Comparison of ENCODE assay signal across 8 cellular contexts in the genomic region with DNA sequence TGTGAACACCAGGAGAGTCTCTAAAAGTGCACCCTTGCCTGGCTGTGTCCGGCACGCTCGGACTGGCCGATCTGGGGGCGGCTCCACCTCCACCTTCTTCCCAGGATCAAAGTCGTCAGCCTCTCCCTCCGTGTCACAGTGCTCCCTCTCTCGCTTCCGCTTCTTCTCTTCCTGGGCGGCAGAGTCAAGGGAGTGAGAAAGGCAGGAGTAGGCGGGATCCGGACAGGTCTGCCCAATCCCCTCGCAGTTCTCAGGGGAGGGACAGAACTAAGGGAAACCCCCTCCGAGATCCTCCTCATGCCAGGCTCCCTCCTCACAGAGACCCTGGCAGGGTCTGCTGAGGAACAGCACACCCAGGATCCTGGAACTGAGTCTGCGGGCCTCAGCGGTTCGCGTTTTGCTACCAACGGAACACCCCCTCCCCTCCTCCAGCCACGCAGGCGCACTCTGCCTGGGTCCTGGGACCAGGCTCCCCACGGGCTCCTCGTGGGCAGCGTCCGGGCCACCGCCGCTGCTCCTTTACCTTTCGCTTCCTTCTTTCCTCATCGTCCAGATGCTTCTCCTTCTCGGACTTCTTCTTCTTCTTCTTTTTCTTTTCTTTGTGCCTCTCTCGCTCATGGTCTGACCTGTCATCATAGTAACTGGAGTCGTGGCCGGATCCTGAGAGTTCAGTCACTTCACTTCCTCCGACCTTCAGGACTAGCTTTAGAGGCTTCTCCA. TPM values are rescaled to one million over a fixed set of nuclear protein-coding genes. Genes with fewer than 3 reads are reported as not detected.
A peak's percentile ranks its signal among the peaks of the same experiment; 100 is the strongest.
DNase-seq lines count a peak whose midpoint lies in the region; ATAC-seq, FAIRE-seq and TF ChIP-seq lines count a peak whose summit lies in the region.

No MANE protein-coding gene starts in this region.

- H2BK15ac ChIP-seq in IMR-90 (ENCODE audit: low read depth, low read length) = no peak overlapping the region

- no peaks in the 10 kb centered on the region; the same call in 1 of the 2 replicates for H3K9me1 ChIP-seq in IMR-90 (ENCODE audit: insufficient read depth, low read length)

- no peak overlapping the region for H3K56ac ChIP-seq in IMR-90 (ENCODE audit: extremely low read depth, insufficient read depth, low read length)

- H3K4me1 Mint-ChIP-seq in activated T-helper 2 cell treated with anti-CD3 and anti-CD28 coated beads, Interferon-gamma antibody, Interleukin-2, Interleukin-4, amounts not matched to agents 10 μg/mL and 5 μg/mL and 100 μg/mL, durations not matched to agents 14 hours and 24 hours and 36 hours (ENCODE audit: low read depth) = peaks cover 27% of the 10 kb centered on the region

- DNase-seq in AG04449 (ENCODE audit: low read depth, low spot score) = no peak
- DNase-seq in IMR-90 = no peak
- no peak for DNase-seq in activated T-helper 2 cell treated with anti-CD3 and anti-CD28 coated beads, Interferon-gamma antibody, Interleukin-2, Interleukin-4, amounts not matched to agents 10 μg/mL and 5 μg/mL and 100 μg/mL, durations not matched to agents 14 hours and 24 hours and 36 hours (ENCODE audit: low spot score)
- peak; percentile 16 to 53 for DNase-seq in left colon
- DNase-seq in transverse colon = peak; percentile 31
- no peak for DNase-seq in GM19239 (ENCODE audit: insufficient read length, low spot score)
- no peak for DNase-seq in nucleus accumbens (lab: John Stamatoyannopoulos, UW)

- 0 out of 2 replicates have a peak overlapping the region, but pooled peaks have one; percentile 96 for H3K14ac ChIP-seq in IMR-90 (replicated peaks; ENCODE audit: low read depth, low read length)

- WGBS in IMR-90 (ENCODE audit: extremely low coverage in 2 of 2, insufficient read length in 1 of 2), 2 experiments = 82% methylated on average over 11 of the region's 34 CpGs; no CpG with 5 or more reads in 1 of the 2 experiments
- 67 to 76% methylated on average over 11 to 34 of the region's 34 CpGs for WGBS in transverse colon (ENCODE audit: low coverage in 1 of 2), 2 donors

- peaks cover 43% of the 10 kb centered on the region for H3K36me3 ChIP-seq in IMR-90 (ENCODE audit: control insufficient read depth, insufficient read depth, low read length)
- H3K36me3 ChIP-seq in transverse colon = peaks cover 0 to 33% (median 13%) of the 10 kb centered on the region in 4 donors

- no peak for ATAC-seq in IMR-90 (ENCODE audit: low read depth)
- peak; percentile 58 for ATAC-seq in left colon
- ATAC-seq in GM21528 (IDR thresholded peaks at IDR 0.05; ENCODE audit: low FRiP score, unreplicated experiment) = no peak

- H3K9ac ChIP-seq in IMR-90 (ENCODE audit: low read depth, low read length) = peak overlapping the region; percentile 98

- H3K27me3 ChIP-seq in IMR-90 (ENCODE audit: control insufficient read depth, insufficient read depth, low read length) (no peaks in the 10 kb centered on the region), transverse colon (no peaks in the 10 kb centered on the region)

- TF ChIP-seq CTCF in AG04449 (IDR thresholded peaks at IDR 0.05; ENCODE audit: insufficient read depth, low read length, missing control alignments) (no peak), IMR-90 (conservative IDR thresholded peaks at IDR 0.05; ENCODE audit: low read depth, low read length) (no peak), transverse colon (IDR thresholded peaks at IDR 0.05) (no peak)

- H3K79me1 ChIP-seq in IMR-90 (ENCODE audit: low read depth in 1 of 2, low read length in 2 of 2) = peaks cover 34 to 58% of the 10 kb centered on the region in 2 experiments

- no peaks in the 10 kb centered on the region for H3K27me3 Mint-ChIP-seq in activated T-helper 2 cell treated with anti-CD3 and anti-CD28 coated beads, Interferon-gamma antibody, Interleukin-2, Interleukin-4, amounts not matched to agents 10 μg/mL and 5 μg/mL and 100 μg/mL, durations not matched to agents 14 hours and 24 hours and 36 hours (ENCODE audit: low read depth)

- dilution Hi-C loops in IMR-90 (cut with HindIII; ENCODE audit: low sequenced_read_pairs, unreplicated experiment) = no loop called here

- H3K18ac ChIP-seq in IMR-90 (ENCODE audit: low read depth, low read length) = no peak overlapping the region

- no peaks in the 10 kb centered on the region for H3K9me3 ChIP-seq in IMR-90 (ENCODE audit: control insufficient read depth, insufficient read depth, low read length)
- H3K9me3 ChIP-seq in transverse colon = no peaks in the 10 kb centered on the region

- H2BK5ac ChIP-seq in IMR-90 (ENCODE audit: low read depth, low read length, poor library complexity, severe bottlenecking) = no peak overlapping the region

- H3K27ac ChIP-seq in IMR-90 (ENCODE audit: insufficient read depth, low read length) = peak overlapping the region; percentile 96
- H3K27ac ChIP-seq in transverse colon = peak overlapping the region; percentile 86 to 90 (median 90)

- H2AK5ac ChIP-seq in IMR-90 (ENCODE audit: low read depth, low read length) = peak overlapping the region; percentile 86

- H4K91ac ChIP-seq in IMR-90 (ENCODE audit: insufficient read depth, low read depth, low read length) = no peak overlapping the region

- peak overlapping the region; percentile 94 for H3K4ac ChIP-seq in IMR-90 (ENCODE audit: low read depth, low read length)

- H3K27ac Mint-ChIP-seq in activated T-helper 2 cell treated with anti-CD3 and anti-CD28 coated beads, Interferon-gamma antibody, Interleukin-2, Interleukin-4, amounts not matched to agents 10 μg/mL and 5 μg/mL and 100 μg/mL, durations not matched to agents 14 hours and 24 hours and 36 hours = peak overlapping the region; percentile 86

- H3K9me3 Mint-ChIP-seq in activated T-helper 2 cell treated with anti-CD3 and anti-CD28 coated beads, Interferon-gamma antibody, Interleukin-2, Interleukin-4, amounts not matched to agents 10 μg/mL and 5 μg/mL and 100 μg/mL, durations not matched to agents 14 hours and 24 hours and 36 hours = no peaks in the 10 kb centered on the region

- H3K23ac ChIP-seq in IMR-90 (ENCODE audit: low read depth, low read length) = peak overlapping the region; percentile 96; the same call in 1 of the 2 replicates

- H2BK20ac ChIP-seq in IMR-90 (ENCODE audit: low read depth, low read length) = no peak overlapping the region

- CTCF ChIA-PET in AG04449 (lab: Yijun Ruan, JAX) (interaction anchor here (1.2 to 5.5 kb wide), 4 partner anchors 11 to 219 kb away, joined by 3 to 55 read pairs (median 21); no protein-coding TSS in a partner anchor), IMR-90 (lab: Yijun Ruan, JAX) (interaction anchor here (1.7 kb wide), 1 partner anchor 12 kb away, joined by 4 read pairs; no protein-coding TSS in a partner anchor)

- no peaks in the 10 kb centered on the region; the same call in 1 of the 2 replicates for H4K20me1 ChIP-seq in IMR-90 (ENCODE audit: insufficient read depth, low read length)

- peak overlapping the region; percentile 100 for H2AFZ ChIP-seq in IMR-90 (replicated peaks; ENCODE audit: low read length, poor library complexity)

- in situ Hi-C loops in IMR-90 (cut with MboI; ENCODE audit: low sequenced_read_pairs) = no loop called here
- in situ Hi-C loops in transverse colon (cut with MboI; ENCODE audit: low pct_ligation_motif_present in 1 of 4, low pct_unique_long_range_greater_than_20kb in 1 of 4, low sequenced_read_pairs in 3 of 4) = no loop called here

- H2AK9ac ChIP-seq in IMR-90 (replicated peaks; ENCODE audit: low read depth, low read length, poor library complexity) = peak overlapping the region; percentile 96

- BruUV-seq in IMR-90 (replicated peaks; lab: Mats Ljungman, UMichigan) = no TSS peak

- no peak for TF ChIP-seq EP300 in transverse colon (IDR thresholded peaks at IDR 0.05; ENCODE audit: low read depth)

- H3K4me3 Mint-ChIP-seq in activated T-helper 2 cell treated with anti-CD3 and anti-CD28 coated beads, Interferon-gamma antibody, Interleukin-2, Interleukin-4, amounts not matched to agents 10 μg/mL and 5 μg/mL and 100 μg/mL, durations not matched to agents 14 hours and 24 hours and 36 hours (ENCODE audit: low read depth) = peak overlapping the region; percentile 86

- intact Hi-C loops in IMR-90 (cut with micrococcal nuclease) (no loop called here), left colon (cut with DNase I, micrococcal nuclease) (no loop called here), transverse colon (cut with DNase I; ENCODE audit: low total_unique reads) (no loop called here)
- intact Hi-C loops in activated T-helper 2 cell treated with anti-CD3 and anti-CD28 coated beads, Interferon-gamma antibody, Interleukin-2, Interleukin-4, amounts not matched to agents 10 μg/mL and 5 μg/mL and 100 μg/mL, durations not matched to agents 14 hours and 24 hours and 36 hours (cut with micrococcal nuclease) = no loop called here

- no peak overlapping the region for H2BK120ac ChIP-seq in IMR-90 (ENCODE audit: low read depth, low read length)

- H3K4me1 ChIP-seq in IMR-90 (ENCODE audit: control insufficient read depth, insufficient read depth, low read length) = peaks cover 8% of the 10 kb centered on the region
- H3K4me1 ChIP-seq in transverse colon = peaks cover 7 to 27% (median 18%) of the 10 kb centered on the region in 4 donors

- peak overlapping the region; percentile 96 for H4K5ac ChIP-seq in IMR-90 (ENCODE audit: low read depth, low read length)

- TF ChIP-seq RAD21 in IMR-90 (IDR thresholded peaks at IDR 0.05; ENCODE audit: low read length) = no peak

- peaks cover 75% of the 10 kb centered on the region for H3K36me3 Mint-ChIP-seq in activated T-helper 2 cell treated with anti-CD3 and anti-CD28 coated beads, Interferon-gamma antibody, Interleukin-2, Interleukin-4, amounts not matched to agents 10 μg/mL and 5 μg/mL and 100 μg/mL, durations not matched to agents 14 hours and 24 hours and 36 hours (ENCODE audit: low read depth)

- H3K4me2 ChIP-seq in IMR-90 (ENCODE audit: low read depth, low read length) = peak overlapping the region; percentile 100

- no peak for FAIRE-seq in GM19239 (lab: Jason Lieb, UNC)

- TF ChIP-seq POLR2A in IMR-90 (IDR thresholded peaks at IDR 0.05; ENCODE audit: low read depth, low read length) = no peak
- TF ChIP-seq POLR2A in transverse colon (IDR thresholded peaks at IDR 0.05) = peak; percentile 22

- POLR2A ChIA-PET in AG04449 (lab: Yijun Ruan, JAX) = no interaction called here
- POLR2A ChIA-PET in IMR-90 (lab: Charles Lee; ENCODE audit: unreplicated experiment) = no interaction called here

- H3K4me3 ChIP-seq in AG04449 (ENCODE audit: low read depth, low read length) = peak overlapping the region; percentile 95
- peak overlapping the region; percentile 100 for H3K4me3 ChIP-seq in IMR-90 (ENCODE audit: insufficient read depth, low read depth, low read length)
- H3K4me3 ChIP-seq in transverse colon = peak overlapping the region in 3 of 4 donors; percentile 59 to 79 (median 67)

- peak overlapping the region; percentile 90 to 93; a peak in 2 of 4 replicates for H4K8ac ChIP-seq in IMR-90 (ENCODE audit: low read depth in 2 of 2, low read length in 2 of 2)

RNA-seq across cellular contexts. Expression of gene BRD9, which starts 1.3 kb away (rescaled TPM):
- 40.0 and 43.4 TPM in 2 replicates for total RNA-seq in IMR-90 (2012; rRNA removed)
- polyA plus RNA-seq in IMR-90 (2012; rRNA removed) = 19.1 and 22.0 TPM in 2 replicates
- 11.5 and 12.8 TPM in 2 replicates for polyA plus RNA-seq in IMR-90 (2012; cell fraction: cytosol; rRNA removed)
- 37.5 and 50.9 TPM in 2 replicates for polyA plus RNA-seq in IMR-90 (2012; cell fraction: nucleus; rRNA removed; ENCODE audit: low replicate concordance)
- total RNA-seq in activated T-helper 2 cell treated with anti-CD3 and anti-CD28 coated beads, Interferon-gamma antibody, Interleukin-2, Interleukin-4, amounts not matched to agents 10 μg/mL and 5 μg/mL and 100 μg/mL, durations not matched to agents 14 hours and 24 hours and 36 hours = 72.9 and 73.2 TPM in 2 replicates
- total RNA-seq in left colon = 10 to 100 TPM; 27.6 to 42.9 TPM
- total RNA-seq in transverse colon = 10 to 100 TPM; 29.6 to 91.3 (median 37.9) TPM

RNA-seq across cellular contexts. Expression of gene TRIP13, which starts 1.4 kb away (rescaled TPM):
- total RNA-seq in IMR-90 (2012; rRNA removed) = 27.2 and 35.5 TPM in 2 replicates
- polyA plus RNA-seq in IMR-90 (2012; rRNA removed) = 16.3 and 17.1 TPM in 2 replicates
- 6.5 and 11.4 TPM in 2 replicates for polyA plus RNA-seq in IMR-90 (2012; cell fraction: cytosol; rRNA removed)
- polyA plus RNA-seq in IMR-90 (2012; cell fraction: nucleus; rRNA removed; ENCODE audit: low replicate concordance) = 4.6 and 11.3 TPM in 2 replicates
- total RNA-seq in activated T-helper 2 cell treated with anti-CD3 and anti-CD28 coated beads, Interferon-gamma antibody, Interleukin-2, Interleukin-4, amounts not matched to agents 10 μg/mL and 5 μg/mL and 100 μg/mL, durations not matched to agents 14 hours and 24 hours and 36 hours = 36.6 and 37.6 TPM in 2 replicates
- 1 to 10 TPM; 2.1 to 4.3 TPM for total RNA-seq in left colon
- 1 to 10 TPM in 2 of 4 donors, under 1 TPM in 1, not detected in 1; 0.41 to 4.1 (median 2.2) TPM for total RNA-seq in transverse colon

RNA-seq across cellular contexts. Expression of gene ZDHHC11, which starts 40.5 kb away (rescaled TPM):
- 0.28 and 0.36 TPM in 2 replicates for total RNA-seq in IMR-90 (2012; rRNA removed)
- polyA plus RNA-seq in IMR-90 (2012; rRNA removed) = 1.6 and 1.7 TPM in 2 replicates
- polyA plus RNA-seq in IMR-90 (2012; cell fraction: cytosol; rRNA removed) = 0.14 and 0.51 TPM in 2 replicates
- 6.4 and 9.8 TPM in 2 replicates for polyA plus RNA-seq in IMR-90 (2012; cell fraction: nucleus; rRNA removed; ENCODE audit: low replicate concordance)
- total RNA-seq in activated T-helper 2 cell treated with anti-CD3 and anti-CD28 coated beads, Interferon-gamma antibody, Interleukin-2, Interleukin-4, amounts not matched to agents 10 μg/mL and 5 μg/mL and 100 μg/mL, durations not matched to agents 14 hours and 24 hours and 36 hours = 10.5 and 11.9 TPM in 2 replicates
- total RNA-seq in left colon = 10 to 100 TPM in 1 of 2 donors, 1 to 10 TPM in 1; 2.7 to 27.8 TPM
- 10 to 100 TPM in 2 of 4 donors, 1 to 10 TPM in 2; 1.2 to 15.0 (median 10.6) TPM for total RNA-seq in transverse colon

Comparison
In these comparisons a context has a peak if more than half of its experiments do, and no peak if none do; other contexts are left out.
1. DNase-seq: peak in left colon (2 of 2) and transverse colon (single experiment); none in AG04449 (single experiment), IMR-90 (single experiment), activated T-helper 2 cell treated with anti-CD3 and anti-CD28 coated beads, Interferon-gamma antibody, Interleukin-2, Interleukin-4, amounts not matched to agents 10 μg/mL and 5 μg/mL and 100 μg/mL, durations not matched to agents 14 hours and 24 hours and 36 hours (single experiment), GM19239 (single experiment) and nucleus accumbens (0 of 56).
2. Peak in every context shown above with its lines, with median percentiles within 50 percentile points of each other: H3K4me3 ChIP-seq.